Comparison of ENCODE assay signal across 8 cellular contexts in the genomic region with DNA sequence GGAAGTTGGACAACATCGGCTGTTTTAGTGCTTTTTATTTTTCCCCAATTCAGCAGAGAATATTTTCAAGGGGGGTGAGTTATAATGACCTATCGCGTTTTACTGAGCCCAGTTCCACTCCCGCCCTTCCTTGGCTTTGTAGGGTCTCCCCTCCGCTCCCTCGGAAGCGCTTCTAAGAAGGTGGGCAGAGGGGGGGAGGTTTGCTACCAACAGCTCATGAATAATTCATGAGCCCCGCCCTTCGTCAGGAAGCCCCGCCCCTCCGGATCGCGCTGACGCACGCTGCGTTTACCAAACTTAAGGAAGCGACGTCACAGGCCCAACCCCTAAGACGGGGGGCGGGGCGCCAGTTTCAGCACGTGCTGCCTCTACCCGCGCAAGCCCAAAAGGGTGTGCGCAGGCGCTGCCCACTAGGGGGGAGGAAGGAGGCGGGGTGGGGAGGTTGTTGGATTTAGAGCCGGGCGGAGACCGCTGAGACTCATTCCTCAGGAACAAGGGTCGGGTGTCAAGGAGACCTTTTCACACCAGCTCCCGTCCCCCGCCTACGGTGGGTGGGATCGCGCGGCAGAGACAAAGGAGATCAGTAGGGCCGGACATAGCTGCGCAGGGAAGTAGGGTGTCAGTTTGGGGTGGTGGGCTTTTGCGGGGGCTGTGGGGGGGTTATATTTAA. TPM values are rescaled to one million over a fixed set of nuclear protein-coding genes. Genes with fewer than 3 reads are reported as not detected.
DNase-seq lines count a peak whose midpoint lies in the region; FAIRE-seq and TF ChIP-seq lines count a peak whose summit lies in the region.

No MANE protein-coding gene starts in this region.

- H3K9me3 ChIP-seq in neuron (ENCODE audit: low read length) = no peaks in the 10 kb centered on the region

- peaks cover 17% of the 10 kb centered on the region for H3K4me1 ChIP-seq in neuron (ENCODE audit: insufficient read depth, low read length)

- H3K4me3 Mint-ChIP-seq in activated naive CD4-positive, alpha-beta T cell treated with anti-CD3 and anti-CD28 coated beads, Interleukin-2, amount 10 ng/mL, durations not matched to agents 7 days and 5 days = peak overlapping the region; percentile 96

- H2AFZ ChIP-seq in neuron (ENCODE audit: low read depth, low read length) = no peak overlapping the region

- POLR2A ChIA-PET in HEK293T (lab: Yijun Ruan, JAX) = interaction anchor here (0.5 to 3.6 kb wide), 33 partner anchors 7 to 1861 kb away, joined by 3 to 43 read pairs (median 4); a partner anchor contains a TSS

- FAIRE-seq in G401.6 (lab: Jason Lieb, UNC) = peak; percentile 98
- FAIRE-seq in frontal cortex (lab: Jason Lieb, UNC) = peak; percentile 6

- peaks cover 48% of the 10 kb centered on the region for H3K4me1 Mint-ChIP-seq in activated naive CD4-positive, alpha-beta T cell treated with anti-CD3 and anti-CD28 coated beads, Interleukin-2, amount 10 ng/mL, durations not matched to agents 7 days and 5 days

- no peaks in the 10 kb centered on the region for H3K9me3 Mint-ChIP-seq in activated naive CD4-positive, alpha-beta T cell treated with anti-CD3 and anti-CD28 coated beads, Interleukin-2, amount 10 ng/mL, durations not matched to agents 7 days and 5 days

- peak overlapping the region; percentile 74 for H3K4me3 ChIP-seq in neuron (ENCODE audit: low read length)

- CTCF ChIA-PET in HEK293T (lab: Yijun Ruan, JAX) = interaction anchor here (0.7 to 1.9 kb wide), 3 partner anchors 14 to 298 kb away, joined by 3 to 8 read pairs (median 3); no protein-coding TSS in a partner anchor
- CTCF ChIA-PET in activated naive CD4-positive, alpha-beta T cell treated with anti-CD3 and anti-CD28 coated beads, Interleukin-2, amount 10 ng/mL, durations not matched to agents 7 days and 5 days (lab: Charles Lee) = interaction anchor here (1.1 to 2.0 kb wide), 4 partner anchors 21 to 53 kb away, joined by 3 to 5 read pairs (median 3); no protein-coding TSS in a partner anchor

- H3K36me3 ChIP-seq in neuron (ENCODE audit: insufficient read depth, low read length) = peaks cover 28% of the 10 kb centered on the region

- H3K27me3 ChIP-seq in neuron (ENCODE audit: insufficient read depth, low read length) = no peaks in the 10 kb centered on the region

- peak; percentile 95 for DNase-seq in HEK293T (ENCODE audit: extremely low spot score)
- peak; percentile 100 for DNase-seq in NAMALWA (ENCODE audit: low spot score)
- DNase-seq in SK-MEL-5 (ENCODE audit: low read depth, low spot score) = peak; percentile 100
- peak; percentile 100 for DNase-seq in activated naive CD4-positive, alpha-beta T cell treated with anti-CD3 and anti-CD28 coated beads, Interleukin-2, amount 10 ng/mL, durations not matched to agents 7 days and 5 days
- DNase-seq in frontal cortex (ENCODE audit: low spot score in 2 of 2) = peak; percentile 94 to 96
- peak; percentile 98 for DNase-seq in stromal cell of bone marrow (ENCODE audit: low read depth)

- H3K36me3 Mint-ChIP-seq in activated naive CD4-positive, alpha-beta T cell treated with anti-CD3 and anti-CD28 coated beads, Interleukin-2, amount 10 ng/mL, durations not matched to agents 7 days and 5 days = peaks cover 42% of the 10 kb centered on the region

- in situ Hi-C loops in SK-MEL-5 (cut with HindIII; ENCODE audit: low pct_unique_long_range_greater_than_20kb, low sequenced_read_pairs) = no loop called here

- H3K27me3 Mint-ChIP-seq in activated naive CD4-positive, alpha-beta T cell treated with anti-CD3 and anti-CD28 coated beads, Interleukin-2, amount 10 ng/mL, durations not matched to agents 7 days and 5 days = peaks cover 23% of the 10 kb centered on the region

- peak overlapping the region; percentile 100 for H3K27ac Mint-ChIP-seq in activated naive CD4-positive, alpha-beta T cell treated with anti-CD3 and anti-CD28 coated beads, Interleukin-2, amount 10 ng/mL, durations not matched to agents 7 days and 5 days

TF ChIP-seq in HEK293T, 16 proteins besides CTCF, POLR2A, EP300 and RAD21:
- TF ChIP-seq FOXM1 (IDR thresholded peaks at IDR 0.05; ENCODE audit: borderline replicate concordance) = peak; percentile 64
- peak; percentile 83 for TF ChIP-seq L3MBTL2 (conservative IDR thresholded peaks at IDR 0.05)
- no peak for TF ChIP-seq TARDBP (IDR thresholded peaks at IDR 0.05)
- no peak for TF ChIP-seq LEF1 (IDR thresholded peaks at IDR 0.05; ENCODE audit: borderline replicate concordance)
- TF ChIP-seq, protein P1, sequence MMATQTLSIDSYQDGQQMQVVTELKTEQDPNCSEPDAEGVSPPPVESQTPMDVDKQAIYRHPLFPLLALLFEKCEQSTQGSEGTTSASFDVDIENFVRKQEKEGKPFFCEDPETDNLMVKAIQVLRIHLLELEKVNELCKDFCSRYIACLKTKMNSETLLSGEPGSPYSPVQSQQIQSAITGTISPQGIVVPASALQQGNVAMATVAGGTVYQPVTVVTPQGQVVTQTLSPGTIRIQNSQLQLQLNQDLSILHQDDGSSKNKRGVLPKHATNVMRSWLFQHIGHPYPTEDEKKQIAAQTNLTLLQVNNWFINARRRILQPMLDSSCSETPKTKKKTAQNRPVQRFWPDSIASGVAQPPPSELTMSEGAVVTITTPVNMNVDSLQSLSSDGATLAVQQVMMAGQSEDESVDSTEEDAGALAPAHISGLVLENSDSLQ (IDR thresholded peaks at IDR 0.05) = no peak
- no peak for TF ChIP-seq FOXA1 (IDR thresholded peaks at IDR 0.05)
- peak; percentile 45; the same call in 1 of the 2 replicates for TF ChIP-seq ELF4 (IDR thresholded peaks at IDR 0.05)
- TF ChIP-seq CTBP1 (IDR thresholded peaks at IDR 0.05; ENCODE audit: borderline replicate concordance) = no peak
- TF ChIP-seq HDGF (IDR thresholded peaks at IDR 0.05; ENCODE audit: borderline replicate concordance) = no peak
- no peak for TF ChIP-seq SUZ12 (IDR thresholded peaks at IDR 0.05)

RNA-seq across cellular contexts. Expression of a gene that starts 0.5 kb away (rescaled TPM):
- 48.2 and 53.5 TPM in 2 replicates for total RNA-seq in SK-MEL-5 (2014; rRNA removed; shearing (Covaris generic))
- 51.1 and 54.2 TPM in 2 replicates for polyA plus RNA-seq in SK-MEL-5 (2015; cell fraction: cytosol; rRNA removed)
- polyA plus RNA-seq in SK-MEL-5 (2015; cell fraction: nucleus; rRNA removed) = 41.9 and 42.1 TPM in 2 replicates
- total RNA-seq in frontal cortex = 27.7 TPM

RNA-seq across cellular contexts. Expression of a gene that starts 0.6 kb away (rescaled TPM):
- total RNA-seq in SK-MEL-5 (2014; rRNA removed; shearing (Covaris generic)) = 4.5 and 4.7 TPM in 2 replicates
- 3.5 and 4.4 TPM in 2 replicates for polyA plus RNA-seq in SK-MEL-5 (2015; cell fraction: cytosol; rRNA removed)
- 9.8 and 18.6 TPM in 2 replicates for polyA plus RNA-seq in SK-MEL-5 (2015; cell fraction: nucleus; rRNA removed)
- total RNA-seq in frontal cortex = 2.0 TPM

RNA-seq across cellular contexts. Expression of a gene that starts 7.2 kb away (rescaled TPM):
- total RNA-seq in SK-MEL-5 (2014; rRNA removed; shearing (Covaris generic)) = 27.6 and 28.4 TPM in 2 replicates
- 33.0 and 44.3 TPM in 2 replicates for polyA plus RNA-seq in SK-MEL-5 (2015; cell fraction: cytosol; rRNA removed)
- polyA plus RNA-seq in SK-MEL-5 (2015; cell fraction: nucleus; rRNA removed) = 169 and 191 TPM in 2 replicates
- total RNA-seq in frontal cortex = 7.3 TPM

RNA-seq across cellular contexts. Expression of a gene that starts 35.0 kb away (rescaled TPM):
- total RNA-seq in SK-MEL-5 (2014; rRNA removed; shearing (Covaris generic)) = not detected in 2 replicates
- not detected in 2 replicates for polyA plus RNA-seq in SK-MEL-5 (2015; cell fraction: cytosol; rRNA removed)
- polyA plus RNA-seq in SK-MEL-5 (2015; cell fraction: nucleus; rRNA removed) = 0.67 TPM in 1 of 2 replicates, not detected in the other
- not detected for total RNA-seq in frontal cortex

RNA-seq across cellular contexts. Expression of a gene that starts 49.9 kb away (rescaled TPM):
- 64.3 and 67.0 TPM in 2 replicates for total RNA-seq in SK-MEL-5 (2014; rRNA removed; shearing (Covaris generic))
- polyA plus RNA-seq in SK-MEL-5 (2015; cell fraction: cytosol; rRNA removed) = 84.4 and 98.4 TPM in 2 replicates
- 54.6 and 55.6 TPM in 2 replicates for polyA plus RNA-seq in SK-MEL-5 (2015; cell fraction: nucleus; rRNA removed)
- total RNA-seq in frontal cortex = 7.3 TPM

Comparison
In these comparisons a context has a peak if more than half of its experiments do, and no peak if none do; other contexts are left out.
1. Peak in every context shown above with its lines: DNase-seq and H3K4me3 ChIP-seq.